1 cellular context compared by ENCODE assay signal in genomic region chr5:162299793-162300192, GRCh38.
TF ChIP-seq lines count a peak whose summit lies in the region.

No MANE protein-coding gene starts in this region.

TF ChIP-seq in H1, 55 proteins besides CTCF, POLR2A, EP300 and RAD21 (continued from another document):
- no peak for TF ChIP-seq BACH1 (IDR thresholded peaks at IDR 0.05; ENCODE audit: low read length)
- no peak for TF ChIP-seq TBP (IDR thresholded peaks at IDR 0.05; ENCODE audit: low read depth, low read length)
- TF ChIP-seq PHF8 (conservative IDR thresholded peaks at IDR 0.05; ENCODE audit: low read depth, low read length) = no peak
- TF ChIP-seq MAFK (IDR thresholded peaks at IDR 0.05; ENCODE audit: low read depth, low read length) = no peak
- TF ChIP-seq FOSL1 (IDR thresholded peaks at IDR 0.05; ENCODE audit: insufficient read depth, low read depth, low read length) = no peak
- TF ChIP-seq RXRA (IDR thresholded peaks at IDR 0.05; ENCODE audit: insufficient read depth, low read depth, low read length) = no peak
- no peak for TF ChIP-seq EZH2 (IDR thresholded peaks at IDR 0.05; ENCODE audit: low read depth, low read length, severe bottlenecking)
- no peak for TF ChIP-seq SIN3A (conservative IDR thresholded peaks at IDR 0.05 in 1 of 2, IDR thresholded peaks at IDR 0.05 in 1 of 2; ENCODE audit: low read depth in 1 of 2, low read length in 2 of 2)
- no peak for TF ChIP-seq GABPA (IDR thresholded peaks at IDR 0.05; ENCODE audit: borderline replicate concordance, insufficient read depth, low read length)
- TF ChIP-seq CHD2 (IDR thresholded peaks at IDR 0.05; ENCODE audit: low read length) = no peak
- no peak for TF ChIP-seq RFX5 (IDR thresholded peaks at IDR 0.05; ENCODE audit: borderline replicate concordance, low read depth, low read length)
- no peak for TF ChIP-seq SIX5 (IDR thresholded peaks at IDR 0.05; ENCODE audit: low read depth, low read length)
- no peak for TF ChIP-seq SP4 (IDR thresholded peaks at IDR 0.05; ENCODE audit: low read length)
- no peak for TF ChIP-seq SIRT6 (IDR thresholded peaks at IDR 0.05; ENCODE audit: low read length)
- TF ChIP-seq TEAD4 (IDR thresholded peaks at IDR 0.05; ENCODE audit: low read depth, low read length) = no peak
